19 cellular contexts compared by ENCODE assay signal in the genomic region with DNA sequence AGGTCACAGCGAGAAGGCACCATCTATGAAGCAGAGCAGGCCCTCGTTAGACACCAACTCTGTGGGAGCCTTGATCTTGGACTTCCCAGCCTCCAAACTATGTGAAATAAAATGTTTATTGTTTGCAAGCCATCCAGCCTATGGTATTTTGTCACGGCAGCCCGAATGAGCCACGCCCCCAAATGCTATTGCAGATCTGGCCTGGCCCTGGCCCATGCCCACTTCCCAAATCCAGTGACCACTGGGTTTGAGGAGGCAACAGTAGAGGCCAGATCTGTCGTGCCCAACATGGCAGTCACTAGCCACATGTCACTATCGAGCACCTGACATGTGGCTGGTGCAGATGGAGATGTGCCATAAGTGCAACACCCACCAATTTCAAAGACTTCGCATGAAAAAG. TPM values are rescaled to one million over a fixed set of nuclear protein-coding genes. Genes with fewer than 3 reads are reported as not detected.
DNase-seq lines count a peak whose midpoint lies in the region; ATAC-seq lines count a peak whose summit lies in the region.
"Had no signal": no experiment of that assay in that cellular context is flagged by ENCODE, and none has a peak within 500 bp of the region (broad histone marks: within the 10 kb centered on the region; RNA-seq: fewer than 3 reads in every experiment).

No MANE protein-coding gene starts in this region.

- H3K9me3 Mint-ChIP-seq in stimulated activated naive CD8-positive, alpha-beta T cell treated with anti-CD3 and anti-CD28 coated beads, Interleukin-15, Interleukin-2, amounts not matched to agents 100 ng/mL and 50 ng/mL, for 24 hours: no peaks in the 10 kb centered on the region
- H3K9me3 Mint-ChIP-seq in effector memory CD8-positive, alpha-beta T cell: no peaks in the 10 kb centered on the region

- H3K36me3 Mint-ChIP-seq in stimulated activated naive CD8-positive, alpha-beta T cell treated with anti-CD3 and anti-CD28 coated beads, Interleukin-15, Interleukin-2, amounts not matched to agents 100 ng/mL and 50 ng/mL, for 24 hours (ENCODE audit: low read depth): peaks cover 20% of the 10 kb centered on the region
- H3K36me3 Mint-ChIP-seq in T-helper 17 cell (ENCODE audit: low read depth): peaks cover 8% of the 10 kb centered on the region
- H3K36me3 Mint-ChIP-seq in effector memory CD8-positive, alpha-beta T cell (ENCODE audit: insufficient read depth): peaks cover 82% of the 10 kb centered on the region

- H3K4me1 Mint-ChIP-seq in stimulated activated naive CD8-positive, alpha-beta T cell treated with anti-CD3 and anti-CD28 coated beads, Interleukin-15, Interleukin-2, amounts not matched to agents 100 ng/mL and 50 ng/mL, for 24 hours (ENCODE audit: low read depth): peaks cover 99% of the 10 kb centered on the region
- peaks cover 71% of the 10 kb centered on the region for H3K4me1 Mint-ChIP-seq in T-helper 17 cell
- peaks cover 78 to 87% of the 10 kb centered on the region in 2 donors for H3K4me1 Mint-ChIP-seq in effector memory CD8-positive, alpha-beta T cell (ENCODE audit: low read depth in 2 of 2)

- peak overlapping the region; percentile 75 for H3K27ac Mint-ChIP-seq in stimulated activated naive CD8-positive, alpha-beta T cell treated with anti-CD3 and anti-CD28 coated beads, Interleukin-15, Interleukin-2, amounts not matched to agents 100 ng/mL and 50 ng/mL, for 24 hours
- peak overlapping the region; percentile 96 for H3K27ac Mint-ChIP-seq in T-helper 17 cell
- peak overlapping the region; percentile 94 to 99 for H3K27ac Mint-ChIP-seq in effector memory CD8-positive, alpha-beta T cell

- DNase-seq in stimulated activated naive CD8-positive, alpha-beta T cell treated with anti-CD3 and anti-CD28 coated beads, Interleukin-15, Interleukin-2, amounts not matched to agents 100 U/mL and 50 U/mL, for 24 hours: no peak
- no peak for DNase-seq in T-helper 17 cell
- DNase-seq in effector memory CD8-positive, alpha-beta T cell: no peak
- no peak for DNase-seq in left lobe of liver (ENCODE audit: low spot score)
- DNase-seq: activated gamma-delta T cell; colonic mucosa; foreskin melanocyte; GDM1; NCI-H2081; NCI-H524 treated with DMSO at 0.1 percent for 48 hours; pancreas; sigmoid colon; stimulated activated CD4-positive, alpha-beta T cell treated with anti-CD3 and anti-CD28 coated beads, Interleukin-1b, Interleukin-23, amount 100 ng/mL, for 48 hours had no signal

- no peaks in the 10 kb centered on the region for H3K27me3 Mint-ChIP-seq in stimulated activated naive CD8-positive, alpha-beta T cell treated with anti-CD3 and anti-CD28 coated beads, Interleukin-15, Interleukin-2, amounts not matched to agents 100 ng/mL and 50 ng/mL, for 24 hours
- no peaks in the 10 kb centered on the region for H3K27me3 Mint-ChIP-seq in T-helper 17 cell
- H3K27me3 Mint-ChIP-seq in effector memory CD8-positive, alpha-beta T cell: no peaks in the 10 kb centered on the region

- no peaks in the 10 kb centered on the region for H3K9me3 ChIP-seq in T-helper 17 cell (ENCODE audit: control insufficient read depth, low read length, poor library complexity, severe bottlenecking)
- H3K9me3 ChIP-seq: colonic mucosa, pancreas, sigmoid colon, SJSA1 had no signal

- ATAC-seq in stimulated activated naive CD8-positive, alpha-beta T cell treated with anti-CD3 and anti-CD28 coated beads, Interleukin-15, Interleukin-2, amounts not matched to agents 100 U/mL and 50 U/mL, for 24 hours: no peak
- ATAC-seq in T-helper 17 cell (no peak), HG03159 (IDR thresholded peaks at IDR 0.05; ENCODE audit: unreplicated experiment) (no peak), GM19395 (IDR thresholded peaks at IDR 0.05; ENCODE audit: unreplicated experiment) (no peak), left lobe of liver (no peak), HG02610 (IDR thresholded peaks at IDR 0.05; ENCODE audit: unreplicated experiment) (no peak)
- no peak for ATAC-seq in effector memory CD8-positive, alpha-beta T cell (replicated peaks)
- ATAC-seq: pancreas had no signal

- peak overlapping the region; percentile 30 for H3K4me3 Mint-ChIP-seq in stimulated activated naive CD8-positive, alpha-beta T cell treated with anti-CD3 and anti-CD28 coated beads, Interleukin-15, Interleukin-2, amounts not matched to agents 100 ng/mL and 50 ng/mL, for 24 hours
- H3K4me3 Mint-ChIP-seq in T-helper 17 cell: peak overlapping the region; percentile 94
- H3K4me3 Mint-ChIP-seq in effector memory CD8-positive, alpha-beta T cell: peak overlapping the region; percentile 95 to 97

RNA-seq across cellular contexts. Expression of a gene that starts 10.8 kb away (rescaled TPM):
- total RNA-seq in T-helper 17 cell (100 to 1,000 TPM; 403 to 408 TPM), left lobe of liver (9.1 TPM)

RNA-seq across cellular contexts. Expression of a gene that starts 16.7 kb away (rescaled TPM):
- total RNA-seq in T-helper 17 cell: not detected
- total RNA-seq in left lobe of liver: not detected
- total RNA-seq: colonic mucosa, pancreas, sigmoid colon, SJSA1, temporal lobe had no signal

Comparison
In these comparisons a context has a peak if more than half of its experiments do, and no peak if none do; other contexts are left out.
1. H3K4me3 Mint-ChIP-seq: peak in every context shown above with its lines; median percentile 96 in effector memory CD8-positive, alpha-beta T cell; 94 in T-helper 17 cell; 30 in stimulated activated naive CD8-positive, alpha-beta T cell treated with anti-CD3 and anti-CD28 coated beads, Interleukin-15, Interleukin-2, amounts not matched to agents 100 ng/mL and 50 ng/mL, for 24 hours.
2. RNA of a gene that starts 10.8 kb away (total RNA-seq): 403 to 408 TPM in T-helper 17 cell; 9.1 TPM in left lobe of liver (single experiment); every median in the first group is over 10 times any median in the second.
3. Peak in every context shown above with its lines, with median percentiles within 50 percentile points of each other: H3K27ac Mint-ChIP-seq.